In genomic region chr10:45034301-45034700, GRCh38 we compare ENCODE assay signal across 21 cellular contexts. TPM values are rescaled to one million over a fixed set of nuclear protein-coding genes. Genes with fewer than 3 reads are reported as not detected.
DNase-seq lines count a peak whose midpoint lies in the region; ATAC-seq and TF ChIP-seq lines count a peak whose summit lies in the region.
"Had no signal": no experiment of that assay in that cellular context is flagged by ENCODE, and none has a peak within 500 bp of the region (broad histone marks: within the 10 kb centered on the region; RNA-seq: fewer than 3 reads in every experiment).

No MANE protein-coding gene starts in this region.

- ATAC-seq in left lung (peak; percentile 58), GM21526 (IDR thresholded peaks at IDR 0.05; ENCODE audit: low FRiP score, unreplicated experiment) (no peak), esophagus mucosa (no peak), GM18520 (IDR thresholded peaks at IDR 0.05; ENCODE audit: unreplicated experiment) (no peak)

- H3K27me3 ChIP-seq in left lung = no peaks in the 10 kb centered on the region

- H3K4me3 ChIP-seq in epithelial cell of esophagus (ENCODE audit: low read length) (no peak overlapping the region), left lung (no peak overlapping the region)

- no peak overlapping the region for H3K27ac ChIP-seq in left lung
- H3K27ac ChIP-seq: HL-60 had no signal

- H3K36me3 ChIP-seq in left lung = no peaks in the 10 kb centered on the region

- H3K4me1 ChIP-seq in left lung = no peaks in the 10 kb centered on the region

- TF ChIP-seq CTCF in epithelial cell of esophagus (IDR thresholded peaks at IDR 0.05; ENCODE audit: insufficient read depth, low read depth, low read length, missing control alignments) (no peak), left lung (IDR thresholded peaks at IDR 0.05) (no peak)

- peaks cover 0 to 28% of the 10 kb centered on the region in 2 donors for H3K9me3 ChIP-seq in left lung

- intact Hi-C loops in left lung (cut with DNase I) = no loop called here

- peak; percentile 1 for DNase-seq in Daoy (ENCODE audit: low read depth)
- DNase-seq in M059J (ENCODE audit: low read depth) = peak; percentile 32
- DNase-seq in epithelial cell of esophagus (ENCODE audit: low read depth) = peak; percentile 57
- peak in 1 of 2 donors; percentile 35 for DNase-seq in left lung
- no peak for DNase-seq in COR-L47 (lab: John Stamatoyannopoulos, UW)
- DNase-seq: CD4-positive, alpha-beta T cell; DMS153; H7; IMR-90; MM.1S; NCI-H1092 treated with DMSO at 0.1 percent for 48 hours; NCI-H146; NCI-H2029 treated with DMSO at 0.1 percent for 48 hours; NCI-H2171 treated with DMSO at 0.1 percent for 48 hours; NCI-H446 treated with DMSO at 0.1 percent for 48 hours; NCI-H748 treated with DMSO at 0.1 percent for 48 hours; Right ventricle myocardium superior had no signal

RNA-seq across cellular contexts. Expression of gene ZNF22, which starts 33.6 kb away (rescaled TPM):
- total RNA-seq in Daoy (2014; rRNA removed; shearing (Covaris generic)) = 26.3 and 31.5 TPM in 2 replicates
- total RNA-seq in M059J (2014; rRNA removed; shearing (Covaris generic)) = 22.9 and 25.5 TPM in 2 replicates
- total RNA-seq in left lung (10 to 100 TPM; 19.3 to 24.0 TPM), esophagus mucosa (7.0 TPM)

RNA-seq across cellular contexts. Expression of gene DEPP1, which starts 55.7 kb away (rescaled TPM):
- 0.11 and 0.15 TPM in 2 replicates for total RNA-seq in Daoy (2014; rRNA removed; shearing (Covaris generic))
- 38.0 and 38.8 TPM in 2 replicates for total RNA-seq in M059J (2014; rRNA removed; shearing (Covaris generic))
- total RNA-seq in left lung (10 to 100 TPM; 25.4 to 33.9 TPM), esophagus mucosa (3.3 TPM)
- total RNA-seq: CD4-positive, alpha-beta T cell had no signal
